8 cellular contexts compared by ENCODE assay signal in genomic region chr1:189429610-189430009, GRCh38.
A peak's percentile ranks its signal among the peaks of the same experiment; 100 is the strongest.
DNase-seq lines count a peak whose midpoint lies in the region; ATAC-seq and TF ChIP-seq lines count a peak whose summit lies in the region.

No MANE protein-coding gene starts in this region.

- H3K36me3 ChIP-seq in breast epithelium (no peaks in the 10 kb centered on the region), transverse colon (no peaks in the 10 kb centered on the region)

- WGBS in transverse colon (ENCODE audit: low coverage in 1 of 2), 2 donors = 64 to 69% methylated on average over 4 of the region's 4 CpGs

- TF ChIP-seq CTCF in MCF 10A (IDR thresholded peaks at IDR 0.05; ENCODE audit: unreplicated experiment) (peak; percentile 79), breast epithelium (IDR thresholded peaks at IDR 0.05) (no peak), epithelial cell of esophagus (IDR thresholded peaks at IDR 0.05; ENCODE audit: insufficient read depth, low read depth, low read length, missing control alignments) (peak; percentile 80), transverse colon (IDR thresholded peaks at IDR 0.05) (peak; percentile 24 to 48 (median 27))

- POLR2A ChIA-PET in MCF 10A (lab: Yijun Ruan, JAX) = no interaction called here

- H3K27me3 ChIP-seq in breast epithelium (no peaks in the 10 kb centered on the region), transverse colon (no peaks in the 10 kb centered on the region)

- H3K27ac ChIP-seq in breast epithelium = no peak overlapping the region
- H3K27ac ChIP-seq in transverse colon = no peak overlapping the region

- H3K4me1 ChIP-seq in breast epithelium (no peaks in the 10 kb centered on the region), transverse colon (no peaks in the 10 kb centered on the region)

- no peak overlapping the region for H3K4me3 ChIP-seq in breast epithelium
- H3K4me3 ChIP-seq in epithelial cell of esophagus (ENCODE audit: low read length) = no peak overlapping the region
- H3K4me3 ChIP-seq in transverse colon = no peak overlapping the region

- peaks cover 6% of the 10 kb centered on the region for H3K4me1 Mint-ChIP-seq in MCF 10A (ENCODE audit: insufficient read depth, unreplicated experiment)

- no peaks in the 10 kb centered on the region for H3K27me3 Mint-ChIP-seq in MCF 10A (ENCODE audit: insufficient read depth, unreplicated experiment)

- BruUV-seq in MCF 10A (replicated peaks; lab: Mats Ljungman, UMichigan) = no TSS peak

- CTCF ChIA-PET in MCF 10A (lab: Yijun Ruan, JAX) = interaction anchor here (0.5 to 1.2 kb wide), 5 partner anchors 164 to 1001 kb away, joined by 3 to 4 read pairs (median 3); no protein-coding TSS in a partner anchor

- in situ Hi-C loops in transverse colon (cut with MboI; ENCODE audit: low pct_ligation_motif_present in 1 of 4, low pct_unique_long_range_greater_than_20kb in 1 of 4, low sequenced_read_pairs in 3 of 4) = no loop called here

- DNase-seq in MCF 10A (ENCODE audit: unreplicated experiment) (peak; percentile 68), breast epithelium (ENCODE audit: low spot score in 2 of 2) (no peak), NCI-H748 (lab: John Stamatoyannopoulos, UW; ENCODE audit: unreplicated experiment) (peak; percentile 63), epithelial cell of esophagus (ENCODE audit: low read depth) (peak; percentile 73), transverse colon (no peak), NCI-H510A (lab: John Stamatoyannopoulos, UW) (no peak)

- no peak for TF ChIP-seq EP300 in transverse colon (IDR thresholded peaks at IDR 0.05; ENCODE audit: low read depth)

- H3K9me3 ChIP-seq in breast epithelium (no peaks in the 10 kb centered on the region), transverse colon (no peaks in the 10 kb centered on the region)

- H3K36me3 Mint-ChIP-seq in MCF 10A (ENCODE audit: insufficient read depth, unreplicated experiment) = no peaks in the 10 kb centered on the region

- ATAC-seq in HG03457 (IDR thresholded peaks at IDR 0.05; ENCODE audit: unreplicated experiment) (no peak), GM21367 (IDR thresholded peaks at IDR 0.05; ENCODE audit: unreplicated experiment) (no peak)

- intact Hi-C loops in MCF 10A (cut with micrococcal nuclease) = loop anchor here (5.0 to 10.0 kb wide), 3 partner anchors 245 to 1005 kb away; no protein-coding TSS in a partner anchor
- intact Hi-C loops in breast epithelium (cut with DNase I; ENCODE audit: low total_unique reads) = no loop called here
- intact Hi-C loops in transverse colon (cut with DNase I; ENCODE audit: low total_unique reads) = no loop called here

- H3K4me3 Mint-ChIP-seq in MCF 10A (ENCODE audit: unreplicated experiment) = no peak overlapping the region

- no peak for TF ChIP-seq POLR2A in breast epithelium (IDR thresholded peaks at IDR 0.05)
- no peak for TF ChIP-seq POLR2A in transverse colon (IDR thresholded peaks at IDR 0.05)

- no peak overlapping the region for H3K27ac Mint-ChIP-seq in MCF 10A (ENCODE audit: low read depth, unreplicated experiment)

- H3K9me3 Mint-ChIP-seq in MCF 10A (ENCODE audit: unreplicated experiment) = no peaks in the 10 kb centered on the region

Comparison
In these comparisons a context has a peak if more than half of its experiments do, and no peak if none do; other contexts are left out.
1. DNase-seq: peak in MCF 10A (single experiment), NCI-H748 (single experiment) and epithelial cell of esophagus (single experiment); none in breast epithelium (0 of 2), transverse colon (single experiment) and NCI-H510A (single experiment).
2. CTCF ChIP-seq: peak in MCF 10A (single experiment), epithelial cell of esophagus (single experiment) and transverse colon (5 of 5); none in breast epithelium (0 of 3).